In the genomic region with DNA sequence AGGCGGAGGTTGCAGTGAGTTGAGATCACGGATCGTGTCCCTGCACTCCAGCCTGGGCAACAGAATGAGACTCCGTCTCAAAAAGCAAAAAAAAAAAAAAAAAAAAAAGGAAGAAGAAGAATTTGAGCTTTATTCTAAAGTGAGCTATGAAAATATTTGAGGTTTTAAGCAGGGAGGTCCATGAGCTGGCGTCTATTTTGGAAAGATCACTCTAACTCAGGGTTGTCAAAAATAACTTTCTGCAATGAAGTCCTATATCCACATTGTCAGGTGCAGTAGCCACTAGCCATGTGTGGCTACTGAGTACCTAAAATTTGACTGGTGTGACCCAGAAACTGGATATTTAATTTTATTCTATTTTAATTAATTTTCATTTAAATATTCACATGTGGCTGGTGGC, we compare ENCODE assay signal across 3 cellular contexts.
"Had no signal": no experiment of that assay in that cellular context is flagged by ENCODE, and none has a peak within 500 bp of the region (broad histone marks: within the 10 kb centered on the region; RNA-seq: fewer than 3 reads in every experiment).

No MANE protein-coding gene starts in this region.

- H3K4me3 ChIP-seq: GM12878 had no signal

- DNase-seq: GDM1, GF-D8 had no signal
